In genomic region chr22:41382610-41383009, GRCh38 we compare ENCODE assay signal across 8 cellular contexts. TPM values are rescaled to one million over a fixed set of nuclear protein-coding genes. Genes with fewer than 3 reads are reported as not detected.
A peak's percentile ranks its signal among the peaks of the same experiment; 100 is the strongest.
DNase-seq lines count a peak whose midpoint lies in the region; ATAC-seq and TF ChIP-seq lines count a peak whose summit lies in the region.

No MANE protein-coding gene starts in this region.

- ATAC-seq in natural killer cell (no peak), GM19452 (IDR thresholded peaks at IDR 0.05; ENCODE audit: unreplicated experiment) (no peak)

- CTCF ChIA-PET in BJ (lab: Yijun Ruan, JAX): interaction anchor here (4.4 kb wide), 1 partner anchor 20 kb away, joined by 23 read pairs; no protein-coding TSS in a partner anchor

- no peaks in the 10 kb centered on the region for H3K9me2 ChIP-seq in Karpas-422 (replicated peaks; ENCODE audit: insufficient read depth, low read length)

- peak overlapping the region; percentile 71 for H2AFZ ChIP-seq in Karpas-422 (ENCODE audit: low read length)

- H3K36me3 Mint-ChIP-seq in dendritic cell treated with granulocyte-macrophage colony-stimulating factor and Interleukin-4, amounts not matched to agents 40 ng/mL and 50 ng/mL, for 4 days (ENCODE audit: low read depth): peaks cover 14% of the 10 kb centered on the region
- H3K36me3 Mint-ChIP-seq in natural killer cell: no peaks in the 10 kb centered on the region

- H3K4me2 ChIP-seq in Karpas-422 (ENCODE audit: low read depth, low read length, poor library complexity, severe bottlenecking): peak overlapping the region; percentile 93

- no peak for TF ChIP-seq CTCF in BJ (IDR thresholded peaks at IDR 0.05; ENCODE audit: insufficient read depth, low read depth, low read length)
- TF ChIP-seq CTCF in natural killer cell (IDR thresholded peaks at IDR 0.05): no peak

- peaks cover 26% of the 10 kb centered on the region for H3K4me1 ChIP-seq in Karpas-422 (ENCODE audit: low read length)

- peak overlapping the region; percentile 91 for H3K4me3 Mint-ChIP-seq in dendritic cell treated with granulocyte-macrophage colony-stimulating factor and Interleukin-4, amounts not matched to agents 40 ng/mL and 50 ng/mL, for 4 days
- peak overlapping the region; percentile 83 for H3K4me3 Mint-ChIP-seq in natural killer cell

- no peak overlapping the region for H3K27ac ChIP-seq in Karpas-422 (ENCODE audit: low read length)

- H3K9ac ChIP-seq in Karpas-422 (ENCODE audit: low read length): peak overlapping the region; percentile 96

- intact Hi-C loops in dendritic cell treated with granulocyte-macrophage colony-stimulating factor and Interleukin-4, amounts not matched to agents 40 ng/mL and 50 ng/mL, for 4 days (cut with micrococcal nuclease): loop anchor here (5.0 kb wide), 1 partner anchor 95 kb away; the partner anchor contains the start of gene RANGAP1
- intact Hi-C loops in natural killer cell (cut with micrococcal nuclease): no loop called here

- H3K27me3 Mint-ChIP-seq in dendritic cell treated with granulocyte-macrophage colony-stimulating factor and Interleukin-4, amounts not matched to agents 40 ng/mL and 50 ng/mL, for 4 days: peaks cover 7% of the 10 kb centered on the region
- H3K27me3 Mint-ChIP-seq in natural killer cell (ENCODE audit: low read depth in 2 of 2): no peaks in the 10 kb centered on the region

- peak overlapping the region; percentile 98 for H3K27ac Mint-ChIP-seq in dendritic cell treated with granulocyte-macrophage colony-stimulating factor and Interleukin-4, amounts not matched to agents 40 ng/mL and 50 ng/mL, for 4 days
- H3K27ac Mint-ChIP-seq in natural killer cell: peak overlapping the region; percentile 94 to 98

- H3K4me3 ChIP-seq in BJ (ENCODE audit: low read depth, low read length) (peak overlapping the region; percentile 70), Karpas-422 (ENCODE audit: low read length) (peak overlapping the region; percentile 92)

- H3K9me3 ChIP-seq in Karpas-422 (ENCODE audit: low read length): no peaks in the 10 kb centered on the region

- no peaks in the 10 kb centered on the region for H3K9me3 Mint-ChIP-seq in dendritic cell treated with granulocyte-macrophage colony-stimulating factor and Interleukin-4, amounts not matched to agents 40 ng/mL and 50 ng/mL, for 4 days
- H3K9me3 Mint-ChIP-seq in natural killer cell: no peaks in the 10 kb centered on the region

- H3K4me1 Mint-ChIP-seq in dendritic cell treated with granulocyte-macrophage colony-stimulating factor and Interleukin-4, amounts not matched to agents 40 ng/mL and 50 ng/mL, for 4 days (ENCODE audit: low read depth): peaks cover 33% of the 10 kb centered on the region
- peaks cover 0 to 13% of the 10 kb centered on the region in 2 donors for H3K4me1 Mint-ChIP-seq in natural killer cell

- H3K79me2 ChIP-seq in Karpas-422 (ENCODE audit: low read length): peaks cover 17% of the 10 kb centered on the region

- no peak for DNase-seq in BJ (ENCODE audit: low read depth)
- no peak for DNase-seq in Karpas-422
- no peak for DNase-seq in natural killer cell
- DNase-seq in NCI-H187 treated with DMSO at 0.1 percent for 48 hours (lab: John Stamatoyannopoulos, UW): no peak
- DNase-seq in HPDE6-E6E7 (ENCODE audit: extremely low spot score): no peak
- no peak for DNase-seq in NCI-H526 treated with DMSO at 0.1 percent for 48 hours (lab: John Stamatoyannopoulos, UW)

- H3K36me3 ChIP-seq in BJ (ENCODE audit: control insufficient read depth, insufficient read depth, low read length) (peaks cover 4% of the 10 kb centered on the region), Karpas-422 (ENCODE audit: insufficient read depth, low read length) (no peaks in the 10 kb centered on the region)

- no peaks in the 10 kb centered on the region for H4K20me1 ChIP-seq in Karpas-422 (ENCODE audit: insufficient read depth, low read depth, low read length)

- POLR2A ChIA-PET in BJ (lab: Charles Lee): interaction anchor here (0.6 kb wide), 1 partner anchor 20 kb away, joined by 7 read pairs; no protein-coding TSS in a partner anchor

- H3K27me3 ChIP-seq in BJ (ENCODE audit: control insufficient read depth, insufficient read depth, low read length) (no peaks in the 10 kb centered on the region), Karpas-422 (ENCODE audit: low read length) (no peaks in the 10 kb centered on the region)

RNA-seq across cellular contexts. Expression of gene TEF, which starts 0.9 kb away (rescaled TPM):
- 21.0 and 28.7 TPM in 2 replicates for polyA plus RNA-seq in BJ (2011; rRNA removed)
- polyA minus RNA-seq in BJ (2011; rRNA and poly(A)+ RNA removed): 26.2 and 39.5 TPM in 2 replicates
- 4.4 and 6.8 TPM in 2 replicates for total RNA-seq in Karpas-422 (2014; rRNA removed; shearing (Covaris generic); ENCODE audit: low replicate concordance)
- 1 to 10 TPM; 2.7 to 5.5 (median 3.0) TPM for total RNA-seq in natural killer cell
